In genomic region chr3:14093831-14094230, GRCh38 we compare ENCODE assay signal across 13 cellular contexts.
"Had no signal": no experiment of that assay in that cellular context is flagged by ENCODE, and none has a peak within 500 bp of the region (broad histone marks: within the 10 kb centered on the region; RNA-seq: fewer than 3 reads in every experiment).

No MANE protein-coding gene starts in this region.

- H3K4me1 ChIP-seq: gastrocnemius medialis, right lobe of liver, vagina had no signal

- H3K27me3 ChIP-seq: right lobe of liver, vagina had no signal

- FAIRE-seq: small intestine had no signal

- H3K9me3 ChIP-seq: gastrocnemius medialis, vagina had no signal

- H3K4me3 ChIP-seq: gastrocnemius medialis, right lobe of liver, vagina had no signal

- H3K36me3 ChIP-seq: gastrocnemius medialis, right lobe of liver, vagina had no signal

- H3K27ac ChIP-seq: gastrocnemius medialis, right lobe of liver, vagina had no signal

- DNase-seq: activated CD4-positive, alpha-beta memory T cell treated with anti-CD3 and anti-CD28 coated beads for 36 hours; activated naive CD8-positive, alpha-beta T cell treated with anti-CD3 and anti-CD28 coated beads for 36 hours; amniotic stem cell; effector memory CD8-positive, alpha-beta T cell; gastrocnemius medialis; head of caudate nucleus; naive thymus-derived CD8-positive, alpha-beta T cell; right lobe of liver; small intestine; stimulated activated CD4-positive, alpha-beta T cell treated with anti-CD3 and anti-CD28 coated beads, Interleukin-15, amount 100 ng/mL, for 24 hours; stimulated activated CD4-positive, alpha-beta T cell treated with anti-CD3 and anti-CD28 coated beads, Interleukin-2, amount 100 ng/mL, for 48 hours; trophoblast cell had no signal
